In the genomic region with DNA sequence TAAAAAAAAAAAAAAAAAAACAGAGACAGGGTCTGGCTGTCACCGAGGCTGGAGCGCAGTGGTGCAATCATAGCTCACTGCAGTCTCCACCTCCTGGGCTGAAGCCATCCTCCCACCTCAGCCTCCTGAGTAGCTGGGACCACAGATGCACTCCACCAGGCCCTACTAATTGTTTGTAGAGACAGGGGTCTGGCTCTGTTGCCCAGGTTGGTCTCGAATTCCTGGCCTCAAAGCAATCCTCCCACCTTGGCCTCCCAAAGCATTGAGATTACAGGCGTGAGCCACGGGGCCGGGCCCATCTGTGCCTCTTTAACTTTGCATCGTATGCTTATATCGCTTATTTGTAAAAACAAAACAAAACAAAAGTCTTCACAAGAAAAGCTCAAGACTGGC, we compare ENCODE assay signal across 8 cellular contexts. TPM values are rescaled to one million over a fixed set of nuclear protein-coding genes. Genes with fewer than 3 reads are reported as not detected.
DNase-seq lines count a peak whose midpoint lies in the region; ATAC-seq and TF ChIP-seq lines count a peak whose summit lies in the region.

No MANE protein-coding gene starts in this region.

- H3K27ac ChIP-seq in skin epidermis, result peak overlapping the region; percentile 57 to 96 (median 90)

- H3K27me3 Mint-ChIP-seq in IgD-negative memory B cell (no peaks in the 10 kb centered on the region), glutamatergic neuron (ENCODE audit: unreplicated experiment) (peaks cover 12% of the 10 kb centered on the region)
- H3K27me3 Mint-ChIP-seq in activated T-cell treated with anti-CD3 and anti-CD28 coated beads, Interleukin-2, amount 50 U/mL, for 24 hours, result no peaks in the 10 kb centered on the region

- H3K4me1 Mint-ChIP-seq in IgD-negative memory B cell (peaks cover 23 to 27% (median 24%) of the 10 kb centered on the region in 3 donors), glutamatergic neuron (ENCODE audit: low read depth, unreplicated experiment) (no peaks in the 10 kb centered on the region)
- H3K4me1 Mint-ChIP-seq in activated T-cell treated with anti-CD3 and anti-CD28 coated beads, Interleukin-2, amount 50 U/mL, for 24 hours (ENCODE audit: low read depth), result peaks cover 58% of the 10 kb centered on the region

- H3K36me3 Mint-ChIP-seq in IgD-negative memory B cell, result no peaks in the 10 kb centered on the region
- no peaks in the 10 kb centered on the region for H3K36me3 Mint-ChIP-seq in activated T-cell treated with anti-CD3 and anti-CD28 coated beads, Interleukin-2, amount 50 U/mL, for 24 hours (ENCODE audit: low read depth)
- no peaks in the 10 kb centered on the region for H3K36me3 Mint-ChIP-seq in glutamatergic neuron (ENCODE audit: unreplicated experiment)

- H3K4me3 Mint-ChIP-seq in IgD-negative memory B cell (peak overlapping the region; percentile 89 to 97 (median 95)), glutamatergic neuron (ENCODE audit: unreplicated experiment) (peak overlapping the region; percentile 85)
- H3K4me3 Mint-ChIP-seq in activated T-cell treated with anti-CD3 and anti-CD28 coated beads, Interleukin-2, amount 50 U/mL, for 24 hours, result peak overlapping the region; percentile 82

- DNase-seq in activated T-cell treated with anti-CD3 and anti-CD28 coated beads, Interleukin-2, amount 50 U/mL, for 24 hours, result peak; percentile 56
- DNase-seq in glutamatergic neuron, result no peak
- no peak for DNase-seq in NCI-H2196 treated with DMSO at 0.1 percent for 48 hours (lab: John Stamatoyannopoulos, UW; ENCODE audit: unreplicated experiment)
- DNase-seq in NCI-H1694 (lab: John Stamatoyannopoulos, UW), result no peak
- no peak for DNase-seq in pons (ENCODE audit: low spot score)

- peak overlapping the region; percentile 24 to 81 (median 52) for H3K4me3 ChIP-seq in skin epidermis

- TF ChIP-seq CTCF in glutamatergic neuron (IDR thresholded peaks at IDR 0.05; ENCODE audit: partially characterized antibody, unreplicated experiment), result no peak

- no peak for ATAC-seq in HG02884 (IDR thresholded peaks at IDR 0.05; ENCODE audit: unreplicated experiment)

- H3K9me3 Mint-ChIP-seq in IgD-negative memory B cell (no peaks in the 10 kb centered on the region), glutamatergic neuron (ENCODE audit: unreplicated experiment) (peaks cover 7% of the 10 kb centered on the region)
- no peaks in the 10 kb centered on the region for H3K9me3 Mint-ChIP-seq in activated T-cell treated with anti-CD3 and anti-CD28 coated beads, Interleukin-2, amount 50 U/mL, for 24 hours

- peak overlapping the region; percentile 89 to 99 (median 95) for H3K27ac Mint-ChIP-seq in IgD-negative memory B cell
- H3K27ac Mint-ChIP-seq in activated T-cell treated with anti-CD3 and anti-CD28 coated beads, Interleukin-2, amount 50 U/mL, for 24 hours, result peak overlapping the region; percentile 94
- no peak overlapping the region for H3K27ac Mint-ChIP-seq in glutamatergic neuron (ENCODE audit: unreplicated experiment)

RNA-seq across cellular contexts. Expression of a gene that starts 3.1 kb away (rescaled TPM):
- polyA plus RNA-seq in IgD-negative memory B cell, result 5.8 TPM
- 4.1 TPM for total RNA-seq in glutamatergic neuron (ENCODE audit: unreplicated experiment)
